11 cellular contexts compared by ENCODE assay signal in genomic region chr5:17305964-17306725, GRCh38.
A peak's percentile ranks its signal among the peaks of the same experiment; 100 is the strongest.
DNase-seq lines count a peak whose midpoint lies in the region; TF ChIP-seq lines count a peak whose summit lies in the region.
"Had no signal": no experiment of that assay in that cellular context is flagged by ENCODE, and none has a peak within 500 bp of the region (broad histone marks: within the 10 kb centered on the region; RNA-seq: fewer than 3 reads in every experiment).

No MANE protein-coding gene starts in this region.

- no peaks in the 10 kb centered on the region for H3K27me3 Mint-ChIP-seq in Calu3 (ENCODE audit: unreplicated experiment)
- no peaks in the 10 kb centered on the region for H3K27me3 Mint-ChIP-seq in T-helper 2 cell treated with Interferon-gamma antibody and Interleukin-4, amounts not matched to agents 5 μg/mL and 100 μg/mL, for 36 hours (ENCODE audit: low read depth)
- H3K27me3 Mint-ChIP-seq: activated T-helper 17 cell treated with anti-CD3 and anti-CD28 coated beads, Interleukin-2, amount 50 U/mL, for 72 hours had no signal

- no peak overlapping the region for H3K4me3 Mint-ChIP-seq in Calu3 (ENCODE audit: low read depth, unreplicated experiment)
- H3K4me3 Mint-ChIP-seq in T-helper 2 cell treated with Interferon-gamma antibody and Interleukin-4, amounts not matched to agents 5 μg/mL and 100 μg/mL, for 36 hours = no peak overlapping the region
- H3K4me3 Mint-ChIP-seq: activated T-helper 17 cell treated with anti-CD3 and anti-CD28 coated beads, Interleukin-2, amount 50 U/mL, for 72 hours had no signal

- CTCF ChIA-PET in Calu3 (lab: Charles Lee) = interaction anchor here (1.4 kb wide), 1 partner anchor 11 kb away, joined by 3 read pairs; no protein-coding TSS in a partner anchor

- H3K9me3 ChIP-seq in esophagus (ENCODE audit: control insufficient read depth in 2 of 2, insufficient read depth in 1 of 2, low read depth in 1 of 2, low read length in 1 of 2) = no peaks in the 10 kb centered on the region
- H3K9me3 ChIP-seq: thyroid gland had no signal

- peak overlapping the region in 1 of 2 donors; percentile 30 for H3K4me3 ChIP-seq in esophagus (ENCODE audit: low read depth in 1 of 2, low read length in 2 of 2)
- H3K4me3 ChIP-seq: skin epidermis, thyroid gland had no signal

- no peaks in the 10 kb centered on the region for H3K4me1 Mint-ChIP-seq in Calu3 (ENCODE audit: low read depth, unreplicated experiment)
- no peaks in the 10 kb centered on the region for H3K4me1 Mint-ChIP-seq in T-helper 2 cell treated with Interferon-gamma antibody and Interleukin-4, amounts not matched to agents 5 μg/mL and 100 μg/mL, for 36 hours (ENCODE audit: low read depth)
- H3K4me1 Mint-ChIP-seq: activated T-helper 17 cell treated with anti-CD3 and anti-CD28 coated beads, Interleukin-2, amount 50 U/mL, for 72 hours had no signal

- H3K36me3 Mint-ChIP-seq in Calu3 (ENCODE audit: insufficient read depth, unreplicated experiment) = no peaks in the 10 kb centered on the region
- no peaks in the 10 kb centered on the region for H3K36me3 Mint-ChIP-seq in T-helper 2 cell treated with Interferon-gamma antibody and Interleukin-4, amounts not matched to agents 5 μg/mL and 100 μg/mL, for 36 hours (ENCODE audit: low read depth)

- no peaks in the 10 kb centered on the region for H3K36me3 ChIP-seq in esophagus (ENCODE audit: control insufficient read depth in 2 of 2, insufficient read depth in 2 of 2, low read length in 1 of 2)
- H3K36me3 ChIP-seq: thyroid gland had no signal

- no peak overlapping the region for H3K27ac Mint-ChIP-seq in Calu3 (ENCODE audit: unreplicated experiment)
- H3K27ac Mint-ChIP-seq in T-helper 2 cell treated with Interferon-gamma antibody and Interleukin-4, amounts not matched to agents 5 μg/mL and 100 μg/mL, for 36 hours = no peak overlapping the region
- H3K27ac Mint-ChIP-seq: activated T-helper 17 cell treated with anti-CD3 and anti-CD28 coated beads, Interleukin-2, amount 50 U/mL, for 72 hours had no signal

- H3K9me3 Mint-ChIP-seq in Calu3 (ENCODE audit: low read depth, unreplicated experiment) = peaks cover 2% of the 10 kb centered on the region
- peaks cover 6% of the 10 kb centered on the region for H3K9me3 Mint-ChIP-seq in T-helper 2 cell treated with Interferon-gamma antibody and Interleukin-4, amounts not matched to agents 5 μg/mL and 100 μg/mL, for 36 hours

- peaks cover 3 to 6% of the 10 kb centered on the region in 2 donors for H3K4me1 ChIP-seq in esophagus (ENCODE audit: control insufficient read depth in 2 of 2, insufficient read depth in 2 of 2, low read length in 1 of 2)

- no peak for TF ChIP-seq CTCF in Calu3 (IDR thresholded peaks at IDR 0.05; ENCODE audit: unreplicated experiment)

- no TSS peak for BruUV-seq in Calu3 (replicated peaks; lab: Mats Ljungman, UMichigan)

- intact Hi-C loops in Calu3 (cut with micrococcal nuclease; ENCODE audit: unreplicated experiment) = no loop called here

- peak; percentile 26 for DNase-seq in Calu3
- peak; percentile 66 for DNase-seq in NCI-H774 (lab: John Stamatoyannopoulos, UW)
- DNase-seq in non-pigmented ciliary epithelial cell (ENCODE audit: low read depth) = peak; percentile 60
- DNase-seq in NCI-H1694 treated with DMSO at 0.1 percent for 48 hours (lab: John Stamatoyannopoulos, UW) = no peak
- DNase-seq in NCI-H187 treated with DMSO at 0.1 percent for 48 hours (lab: John Stamatoyannopoulos, UW) = no peak
- no peak for DNase-seq in T-helper 2 cell treated with Interferon-gamma antibody and Interleukin-4, amounts not matched to agents 5 μg/mL and 100 μg/mL, for 36 hours (ENCODE audit: low spot score)
- no peak for DNase-seq in NCI-H2227 (lab: John Stamatoyannopoulos, UW; ENCODE audit: unreplicated experiment)
- DNase-seq: thyroid gland had no signal

- 41 to 45% methylated on average over 14 of the region's 14 CpGs for WGBS in esophagus, 2 donors

- peak overlapping the region; percentile 6 for H3K27ac ChIP-seq in esophagus (ENCODE audit: low read depth in 2 of 2, low read length in 1 of 2)

- H3K27me3 ChIP-seq in esophagus (ENCODE audit: control insufficient read depth in 1 of 2, insufficient read depth in 2 of 2, low read length in 2 of 2) = no peaks in the 10 kb centered on the region
- H3K27me3 ChIP-seq: thyroid gland had no signal

Comparison
In these comparisons a context has a peak if more than half of its experiments do, and no peak if none do; other contexts are left out.
1. DNase-seq: peak in Calu3 (single experiment), NCI-H774 (single experiment) and non-pigmented ciliary epithelial cell (single experiment); none in NCI-H1694 treated with DMSO at 0.1 percent for 48 hours (single experiment), NCI-H187 treated with DMSO at 0.1 percent for 48 hours (single experiment), T-helper 2 cell treated with Interferon-gamma antibody and Interleukin-4, amounts not matched to agents 5 μg/mL and 100 μg/mL, for 36 hours (single experiment) and NCI-H2227 (single experiment).